In genomic region chr5:180332051-180332517, GRCh38 we compare ENCODE assay signal across 11 cellular contexts. TPM values are rescaled to one million over a fixed set of nuclear protein-coding genes. Genes with fewer than 3 reads are reported as not detected.
DNase-seq lines count a peak whose midpoint lies in the region; ATAC-seq and TF ChIP-seq lines count a peak whose summit lies in the region.
"Had no signal": no experiment of that assay in that cellular context is flagged by ENCODE, and none has a peak within 500 bp of the region (broad histone marks: within the 10 kb centered on the region; RNA-seq: fewer than 3 reads in every experiment).

No MANE protein-coding gene starts in this region.

- H3K4me1 ChIP-seq in left ventricle myocardium inferior = peaks cover 6% of the 10 kb centered on the region
- peaks cover 45% of the 10 kb centered on the region for H3K4me1 ChIP-seq in skeletal muscle satellite cell (ENCODE audit: control insufficient read depth, insufficient read depth, low read length)

- peak overlapping the region; percentile 60 for H3K4me2 ChIP-seq in skeletal muscle satellite cell (ENCODE audit: low read length)

- H3K36me3 ChIP-seq in left ventricle myocardium inferior (peaks cover 23% of the 10 kb centered on the region), skeletal muscle satellite cell (ENCODE audit: insufficient read depth, low read length) (peaks cover 55% of the 10 kb centered on the region)

- H3K9me3 ChIP-seq in left ventricle myocardium inferior (replicated peaks) = no peaks in the 10 kb centered on the region
- no peaks in the 10 kb centered on the region for H3K9me3 ChIP-seq in skeletal muscle satellite cell (replicated peaks; ENCODE audit: low read length)
- H3K9me3 ChIP-seq: ascending aorta, upper lobe of left lung had no signal

- peak; percentile 13 for TF ChIP-seq CTCF in left ventricle myocardium inferior (IDR thresholded peaks at IDR 0.05; ENCODE audit: borderline replicate concordance)

- intact Hi-C loops in left ventricle myocardium inferior (cut with micrococcal nuclease) (no loop called here), sciatic nerve (cut with DNase I) (no loop called here)

- H3K27ac ChIP-seq in left ventricle myocardium inferior (replicated peaks) = peak overlapping the region; percentile 66

- no peak overlapping the region for H3K9ac ChIP-seq in skeletal muscle satellite cell (ENCODE audit: low read depth, low read length)

- ATAC-seq in sciatic nerve (no peak), HG03025 (IDR thresholded peaks at IDR 0.05; ENCODE audit: low FRiP score, unreplicated experiment) (no peak), GM19023 (IDR thresholded peaks at IDR 0.05; ENCODE audit: unreplicated experiment) (no peak)

- DNase-seq in ELR (ENCODE audit: low read depth) (peak; percentile 45), RPMI7951 (ENCODE audit: low read depth) (peak; percentile 29), left ventricle myocardium inferior (no peak), sciatic nerve (ENCODE audit: low spot score) (no peak), NCI-H2107 treated with DMSO at 0.1 percent for 48 hours (lab: John Stamatoyannopoulos, UW; ENCODE audit: unreplicated experiment) (no peak)
- DNase-seq: NCI-H187 treated with DMSO at 0.1 percent for 48 hours had no signal

- no peak overlapping the region for H3K4me3 ChIP-seq in left ventricle myocardium inferior
- no peak overlapping the region for H3K4me3 ChIP-seq in skeletal muscle satellite cell (ENCODE audit: low read length)
- H3K4me3 ChIP-seq: ascending aorta, upper lobe of left lung had no signal

- H3K27me3 ChIP-seq in left ventricle myocardium inferior (ENCODE audit: low read depth) (peaks cover 58% of the 10 kb centered on the region), skeletal muscle satellite cell (ENCODE audit: control insufficient read depth, insufficient read depth, low read length) (no peaks in the 10 kb centered on the region)
- H3K27me3 ChIP-seq: ascending aorta, upper lobe of left lung had no signal

RNA-seq across cellular contexts. Expression of gene GFPT2, which starts 21.1 kb away (rescaled TPM):
- 13.9 and 15.8 TPM in 2 replicates for total RNA-seq in RPMI7951 (2014; rRNA removed; shearing (Covaris generic))
- 8.4 TPM for total RNA-seq in left ventricle myocardium inferior
- 140 and 190 TPM in 2 replicates for total RNA-seq in skeletal muscle satellite cell (2012; rRNA removed)
- 39.8 TPM for total RNA-seq in sciatic nerve

RNA-seq across cellular contexts. Expression of gene MAPK9, which starts 40.2 kb away (rescaled TPM):
- total RNA-seq in RPMI7951 (2014; rRNA removed; shearing (Covaris generic)) = 18.0 and 19.0 TPM in 2 replicates
- total RNA-seq in left ventricle myocardium inferior = 40.9 TPM
- 20.3 and 22.5 TPM in 2 replicates for total RNA-seq in skeletal muscle satellite cell (2012; rRNA removed)
- total RNA-seq in sciatic nerve = 34.4 TPM

Comparison
In these comparisons a context has a peak if more than half of its experiments do, and no peak if none do; other contexts are left out.
1. DNase-seq: peak in ELR (single experiment) and RPMI7951 (single experiment); none in left ventricle myocardium inferior (single experiment), sciatic nerve (single experiment) and NCI-H2107 treated with DMSO at 0.1 percent for 48 hours (single experiment).